In genomic region chr6:117138920-117139319, GRCh38 we compare ENCODE assay signal across 15 cellular contexts.
"Had no signal": no experiment of that assay in that cellular context is flagged by ENCODE, and none has a peak within 500 bp of the region (broad histone marks: within the 10 kb centered on the region; RNA-seq: fewer than 3 reads in every experiment).

No MANE protein-coding gene starts in this region.

- H3K4me3 Mint-ChIP-seq: activated CD4-positive, alpha-beta memory T cell treated with anti-CD3 and anti-CD28 coated beads, Interleukin-2, amount 10 ng/mL, durations not matched to agents 7 days and 5 days; activated naive CD8-positive, alpha-beta T cell treated with anti-CD3 and anti-CD28 coated beads for 36 hours; nephron progenitor cell; stimulated activated effector memory CD8-positive, alpha-beta T cell treated with anti-CD3 and anti-CD28 coated beads, Interleukin-12 subunit alpha, Interleukin-12 subunit beta, amount 100 ng/mL, for 72 hours had no signal

- H3K4me1 Mint-ChIP-seq: activated CD4-positive, alpha-beta memory T cell treated with anti-CD3 and anti-CD28 coated beads, Interleukin-2, amount 10 ng/mL, durations not matched to agents 7 days and 5 days; activated naive CD8-positive, alpha-beta T cell treated with anti-CD3 and anti-CD28 coated beads for 36 hours; nephron progenitor cell; stimulated activated effector memory CD8-positive, alpha-beta T cell treated with anti-CD3 and anti-CD28 coated beads, Interleukin-12 subunit alpha, Interleukin-12 subunit beta, amount 100 ng/mL, for 72 hours had no signal

- H3K27ac ChIP-seq: coronary artery, gastroesophageal sphincter, tibial artery, vagina, VCaP had no signal

- H3K36me3 Mint-ChIP-seq: activated naive CD8-positive, alpha-beta T cell treated with anti-CD3 and anti-CD28 coated beads for 36 hours; stimulated activated effector memory CD8-positive, alpha-beta T cell treated with anti-CD3 and anti-CD28 coated beads, Interleukin-12 subunit alpha, Interleukin-12 subunit beta, amount 100 ng/mL, for 72 hours had no signal

- H3K36me3 ChIP-seq: gastroesophageal sphincter, tibial artery, vagina had no signal

- DNase-seq: activated CD4-positive, alpha-beta memory T cell treated with anti-CD3 and anti-CD28 coated beads, Interleukin-2, amount 10 ng/mL, durations not matched to agents 7 days and 5 days; activated gamma-delta T cell treated with Interleukin-2 at 50 U/mL for 16 hours; activated naive CD8-positive, alpha-beta T cell treated with anti-CD3 and anti-CD28 coated beads for 36 hours; activated T-cell treated with anti-CD3 and anti-CD28 coated beads, Interleukin-2, amount 50 U/mL, for 48 hours; effector CD4-positive, alpha-beta T cell; nephron progenitor cell; T1000; tibial artery had no signal

- H3K9me3 Mint-ChIP-seq: activated CD4-positive, alpha-beta memory T cell treated with anti-CD3 and anti-CD28 coated beads, Interleukin-2, amount 10 ng/mL, durations not matched to agents 7 days and 5 days; activated naive CD8-positive, alpha-beta T cell treated with anti-CD3 and anti-CD28 coated beads for 36 hours; nephron progenitor cell; stimulated activated effector memory CD8-positive, alpha-beta T cell treated with anti-CD3 and anti-CD28 coated beads, Interleukin-12 subunit alpha, Interleukin-12 subunit beta, amount 100 ng/mL, for 72 hours had no signal

- ATAC-seq: gastroesophageal sphincter; stimulated activated effector memory CD8-positive, alpha-beta T cell treated with anti-CD3 and anti-CD28 coated beads, Interleukin-12 subunit alpha, Interleukin-12 subunit beta, amount 100 ng/mL, for 72 hours had no signal

- H3K27me3 Mint-ChIP-seq: activated CD4-positive, alpha-beta memory T cell treated with anti-CD3 and anti-CD28 coated beads, Interleukin-2, amount 10 ng/mL, durations not matched to agents 7 days and 5 days had no signal

- H3K4me3 ChIP-seq: coronary artery, gastroesophageal sphincter, lung, smooth muscle cell, tibial artery, vagina had no signal

- H3K9me3 ChIP-seq: gastroesophageal sphincter, tibial artery, vagina had no signal

- H3K27ac Mint-ChIP-seq: activated CD4-positive, alpha-beta memory T cell treated with anti-CD3 and anti-CD28 coated beads, Interleukin-2, amount 10 ng/mL, durations not matched to agents 7 days and 5 days; activated naive CD8-positive, alpha-beta T cell treated with anti-CD3 and anti-CD28 coated beads for 36 hours; nephron progenitor cell; stimulated activated effector memory CD8-positive, alpha-beta T cell treated with anti-CD3 and anti-CD28 coated beads, Interleukin-12 subunit alpha, Interleukin-12 subunit beta, amount 100 ng/mL, for 72 hours had no signal

- H3K4me1 ChIP-seq: vagina had no signal

- H3K27me3 ChIP-seq: gastroesophageal sphincter, tibial artery, vagina had no signal
